ENCODE assay signal across 1 cellular context in genomic region chr6:157542405-157542943, GRCh38.
TF ChIP-seq lines count a peak whose summit lies in the region.

No MANE protein-coding gene starts in this region.

TF ChIP-seq in GM23338, 12 proteins besides CTCF, POLR2A, EP300 and RAD21 (continued from another document):
- TF ChIP-seq ZNF462 (CRISPR knock-in tag; IDR thresholded peaks at IDR 0.05) (no peak), ETS1 (IDR thresholded peaks at IDR 0.05) (no peak)
